ENCODE assay signal across 8 cellular contexts in genomic region chr10:73251683-73252444, GRCh38. TPM values are rescaled to one million over a fixed set of nuclear protein-coding genes. Genes with fewer than 3 reads are reported as not detected.
DNase-seq lines count a peak whose midpoint lies in the region; ATAC-seq and TF ChIP-seq lines count a peak whose summit lies in the region.

No MANE protein-coding gene starts in this region.

- no peak for TF ChIP-seq CTCF in ascending aorta (IDR thresholded peaks at IDR 0.05)

- peak overlapping the region; percentile 74 to 89 for H3K4me3 ChIP-seq in ascending aorta

- intact Hi-C loops in ascending aorta (cut with DNase I), result loop anchor here (2.0 to 5.0 kb wide), 2 partner anchors 155 to 245 kb away; partner anchors contain the start of genes P4HA1 and PPP3CB

- peak overlapping the region; percentile 91 to 92 for H3K27ac ChIP-seq in ascending aorta

- H3K9me3 ChIP-seq in ascending aorta, result no peaks in the 10 kb centered on the region

- no peaks in the 10 kb centered on the region for H3K27me3 Mint-ChIP-seq in IgD-negative memory B cell
- no peaks in the 10 kb centered on the region for H3K27me3 Mint-ChIP-seq in stimulated activated naive B cell treated with anti-CD40 and anti-IgM and Interleukin-4, amounts not matched to agents 10 μg/mL and 1 μg/mL and 100 μg/mL, for 72 hours

- H3K4me3 Mint-ChIP-seq in IgD-negative memory B cell, result peak overlapping the region; percentile 97 to 100 (median 98)
- H3K4me3 Mint-ChIP-seq in stimulated activated naive B cell treated with anti-CD40 and anti-IgM and Interleukin-4, amounts not matched to agents 10 μg/mL and 1 μg/mL and 100 μg/mL, for 72 hours, result peak overlapping the region; percentile 98 to 99

- peaks cover 0 to 11% of the 10 kb centered on the region in 2 donors for H3K36me3 ChIP-seq in ascending aorta

- peak overlapping the region; percentile 94 to 96 (median 96) for H3K27ac Mint-ChIP-seq in IgD-negative memory B cell
- H3K27ac Mint-ChIP-seq in stimulated activated naive B cell treated with anti-CD40 and anti-IgM and Interleukin-4, amounts not matched to agents 10 μg/mL and 1 μg/mL and 100 μg/mL, for 72 hours, result peak overlapping the region; percentile 98

- peaks cover 7 to 18% of the 10 kb centered on the region in 2 donors for H3K4me1 ChIP-seq in ascending aorta

- H3K36me3 Mint-ChIP-seq in IgD-negative memory B cell, result peaks cover 2% of the 10 kb centered on the region
- peaks cover 26 to 34% of the 10 kb centered on the region in 2 donors for H3K36me3 Mint-ChIP-seq in stimulated activated naive B cell treated with anti-CD40 and anti-IgM and Interleukin-4, amounts not matched to agents 10 μg/mL and 1 μg/mL and 100 μg/mL, for 72 hours

- peaks cover 34 to 42% (median 42%) of the 10 kb centered on the region in 3 donors for H3K4me1 Mint-ChIP-seq in IgD-negative memory B cell
- H3K4me1 Mint-ChIP-seq in stimulated activated naive B cell treated with anti-CD40 and anti-IgM and Interleukin-4, amounts not matched to agents 10 μg/mL and 1 μg/mL and 100 μg/mL, for 72 hours, result peaks cover 18 to 42% of the 10 kb centered on the region in 2 donors

- DNase-seq in activated effector memory CD4-positive, alpha-beta T cell treated with anti-CD3 and anti-CD28 coated beads, Interleukin-2, amount 50 U/mL, for 16 hours, result peak; percentile 63
- no peak for DNase-seq in activated effector memory CD4-positive, alpha-beta T cell treated with Interleukin-2 at 50 U/mL for 16 hours
- no peak for DNase-seq in ascending aorta (ENCODE audit: low spot score in 2 of 2)
- peak; percentile 39 for DNase-seq in iris pigment epithelial cell (ENCODE audit: low read depth)
- no peak for DNase-seq in stimulated activated naive B cell treated with anti-CD40 and anti-IgM and Interleukin-4, amounts not matched to agents 10 μg/mL and 1 μg/mL and 100 μg/mL, for 72 hours
- DNase-seq in NCI-H187 (lab: John Stamatoyannopoulos, UW), result no peak
- no peak for DNase-seq in activated CD4-positive, CD25-positive, alpha-beta regulatory T cell treated with anti-CD3 and anti-CD28 coated beads, Interleukin-2, amount 50 U/mL, for 72 hours

- ATAC-seq in stimulated activated naive B cell treated with anti-CD40 and anti-IgM and Interleukin-4, amounts not matched to agents 10 μg/mL and 1 μg/mL and 100 μg/mL, for 72 hours (replicated peaks), result peak; percentile 76 to 80

- no peaks in the 10 kb centered on the region for H3K9me3 Mint-ChIP-seq in IgD-negative memory B cell
- H3K9me3 Mint-ChIP-seq in stimulated activated naive B cell treated with anti-CD40 and anti-IgM and Interleukin-4, amounts not matched to agents 10 μg/mL and 1 μg/mL and 100 μg/mL, for 72 hours, result no peaks in the 10 kb centered on the region

- H3K27me3 ChIP-seq in ascending aorta, result no peaks in the 10 kb centered on the region

RNA-seq across cellular contexts. Expression of gene MRPS16, which starts 0.6 kb away (rescaled TPM):
- 119 TPM for polyA plus RNA-seq in IgD-negative memory B cell
- 44.5 TPM for total RNA-seq in ascending aorta

RNA-seq across cellular contexts. Expression of gene DNAJC9, which starts 4.8 kb away (rescaled TPM):
- polyA plus RNA-seq in IgD-negative memory B cell, result 28.3 TPM
- 5.3 TPM for total RNA-seq in ascending aorta

Comparison
In these comparisons a context has a peak if more than half of its experiments do, and no peak if none do; other contexts are left out.
1. DNase-seq: peak in activated effector memory CD4-positive, alpha-beta T cell treated with anti-CD3 and anti-CD28 coated beads, Interleukin-2, amount 50 U/mL, for 16 hours (single experiment) and iris pigment epithelial cell (single experiment); none in activated effector memory CD4-positive, alpha-beta T cell treated with Interleukin-2 at 50 U/mL for 16 hours (single experiment), ascending aorta (0 of 2), stimulated activated naive B cell treated with anti-CD40 and anti-IgM and Interleukin-4, amounts not matched to agents 10 μg/mL and 1 μg/mL and 100 μg/mL, for 72 hours (single experiment), NCI-H187 (0 of 2) and activated CD4-positive, CD25-positive, alpha-beta regulatory T cell treated with anti-CD3 and anti-CD28 coated beads, Interleukin-2, amount 50 U/mL, for 72 hours (single experiment).